ENCODE assay signal across 8 cellular contexts in genomic region chr7:135672560-135673359, GRCh38. TPM values are rescaled to one million over a fixed set of nuclear protein-coding genes. Genes with fewer than 3 reads are reported as not detected.
DNase-seq lines count a peak whose midpoint lies in the region; ATAC-seq and TF ChIP-seq lines count a peak whose summit lies in the region.

No MANE protein-coding gene starts in this region.

- intact Hi-C loops in esophagus muscularis mucosa (cut with DNase I) = loop anchor here (5.0 kb wide), 1 partner anchor 125 kb away; no protein-coding TSS in a partner anchor
- intact Hi-C loops in activated T-helper 2 cell treated with anti-CD3 and anti-CD28 coated beads, Interferon-gamma antibody, Interleukin-2, Interleukin-4, amounts not matched to agents 10 μg/mL and 5 μg/mL and 100 μg/mL, durations not matched to agents 14 hours and 24 hours and 36 hours (cut with micrococcal nuclease) = loop anchor here (10.0 kb wide), 1 partner anchor 332 kb away; no protein-coding TSS in a partner anchor

- in situ Hi-C loops in SK-MEL-5 (cut with HindIII; ENCODE audit: low pct_unique_long_range_greater_than_20kb, low sequenced_read_pairs) = no loop called here

- no peaks in the 10 kb centered on the region for H3K27me3 Mint-ChIP-seq in activated T-helper 2 cell treated with anti-CD3 and anti-CD28 coated beads, Interferon-gamma antibody, Interleukin-2, Interleukin-4, amounts not matched to agents 10 μg/mL and 5 μg/mL and 100 μg/mL, durations not matched to agents 14 hours and 24 hours and 36 hours (ENCODE audit: low read depth)

- H3K4me2 ChIP-seq in neural cell (ENCODE audit: low read length) = no peak overlapping the region

- TF ChIP-seq EP300 in esophagus muscularis mucosa (IDR thresholded peaks at IDR 0.05) (no peak), neural cell (conservative IDR thresholded peaks at IDR 0.05; ENCODE audit: poor library complexity, severe bottlenecking) (no peak)

- no peak overlapping the region for H3K4me3 ChIP-seq in esophagus muscularis mucosa
- H3K4me3 ChIP-seq in neural cell (ENCODE audit: low read length) = no peak overlapping the region

- H3K9me3 ChIP-seq in esophagus muscularis mucosa (no peaks in the 10 kb centered on the region), neural cell (ENCODE audit: low read length) (no peaks in the 10 kb centered on the region)

- peaks cover 44% of the 10 kb centered on the region for H3K36me3 Mint-ChIP-seq in activated T-helper 2 cell treated with anti-CD3 and anti-CD28 coated beads, Interferon-gamma antibody, Interleukin-2, Interleukin-4, amounts not matched to agents 10 μg/mL and 5 μg/mL and 100 μg/mL, durations not matched to agents 14 hours and 24 hours and 36 hours (ENCODE audit: low read depth)

- peak; percentile 23 for DNase-seq in ELF-1 (ENCODE audit: low read depth, low spot score)
- DNase-seq in LoVo (ENCODE audit: low spot score) = peak; percentile 36
- peak; percentile 87 for DNase-seq in SK-MEL-5 (ENCODE audit: low read depth, low spot score)
- DNase-seq in esophagus muscularis mucosa (ENCODE audit: extremely low spot score) = peak; percentile 47
- no peak for DNase-seq in T1000 (lab: John Stamatoyannopoulos, UW)
- DNase-seq in activated T-helper 2 cell treated with anti-CD3 and anti-CD28 coated beads, Interferon-gamma antibody, Interleukin-2, Interleukin-4, amounts not matched to agents 10 μg/mL and 5 μg/mL and 100 μg/mL, durations not matched to agents 14 hours and 24 hours and 36 hours (ENCODE audit: low spot score) = no peak

- peak; percentile 68 to 79 (median 72) for TF ChIP-seq CTCF in esophagus muscularis mucosa (IDR thresholded peaks at IDR 0.05)
- TF ChIP-seq CTCF in neural cell (IDR thresholded peaks at IDR 0.05; ENCODE audit: poor library complexity, severe bottlenecking) = peak; percentile 80

- TF ChIP-seq POLR2A in esophagus muscularis mucosa (IDR thresholded peaks at IDR 0.05; ENCODE audit: low read depth) = no peak

- no peaks in the 10 kb centered on the region for H4K20me1 ChIP-seq in neural cell (ENCODE audit: insufficient read depth)

- H3K36me3 ChIP-seq in esophagus muscularis mucosa = peaks cover 0 to 16% (median 7%) of the 10 kb centered on the region in 4 donors
- H3K36me3 ChIP-seq in neural cell (ENCODE audit: insufficient read depth, low read length) = peaks cover 8% of the 10 kb centered on the region

- no peaks in the 10 kb centered on the region for H3F3A ChIP-seq in neural cell (ENCODE audit: insufficient read depth, low read length, poor library complexity, severe bottlenecking)

- peak; percentile 82 for ATAC-seq in GM21717 (IDR thresholded peaks at IDR 0.05; ENCODE audit: unreplicated experiment)

- H3K4me1 Mint-ChIP-seq in activated T-helper 2 cell treated with anti-CD3 and anti-CD28 coated beads, Interferon-gamma antibody, Interleukin-2, Interleukin-4, amounts not matched to agents 10 μg/mL and 5 μg/mL and 100 μg/mL, durations not matched to agents 14 hours and 24 hours and 36 hours (ENCODE audit: low read depth) = peaks cover 7% of the 10 kb centered on the region

- no peak overlapping the region for H3K9ac ChIP-seq in neural cell (ENCODE audit: low read length)

- WGBS in esophagus muscularis mucosa = 41% methylated on average over 3 of the region's 3 CpGs

- H3K4me1 ChIP-seq in esophagus muscularis mucosa = peaks cover 40 to 54% (median 42%) of the 10 kb centered on the region in 4 donors

- no peaks in the 10 kb centered on the region for H3K9me3 Mint-ChIP-seq in activated T-helper 2 cell treated with anti-CD3 and anti-CD28 coated beads, Interferon-gamma antibody, Interleukin-2, Interleukin-4, amounts not matched to agents 10 μg/mL and 5 μg/mL and 100 μg/mL, durations not matched to agents 14 hours and 24 hours and 36 hours

- no peak overlapping the region for H2AFZ ChIP-seq in neural cell (ENCODE audit: low read depth, low read length)

- peak; percentile 78 for TF ChIP-seq RAD21 in neural cell (conservative IDR thresholded peaks at IDR 0.05)

- H3K27me3 ChIP-seq in esophagus muscularis mucosa = no peaks in the 10 kb centered on the region
- no peaks in the 10 kb centered on the region for H3K27me3 ChIP-seq in neural cell (ENCODE audit: insufficient read depth, low read depth, low read length)

- no peak overlapping the region for H3K4me3 Mint-ChIP-seq in activated T-helper 2 cell treated with anti-CD3 and anti-CD28 coated beads, Interferon-gamma antibody, Interleukin-2, Interleukin-4, amounts not matched to agents 10 μg/mL and 5 μg/mL and 100 μg/mL, durations not matched to agents 14 hours and 24 hours and 36 hours (ENCODE audit: low read depth)

- no peaks in the 10 kb centered on the region for H3K9me2 ChIP-seq in neural cell (ENCODE audit: insufficient read depth, low read length)

- no peak overlapping the region for H3K27ac Mint-ChIP-seq in activated T-helper 2 cell treated with anti-CD3 and anti-CD28 coated beads, Interferon-gamma antibody, Interleukin-2, Interleukin-4, amounts not matched to agents 10 μg/mL and 5 μg/mL and 100 μg/mL, durations not matched to agents 14 hours and 24 hours and 36 hours

- H3K27ac ChIP-seq in esophagus muscularis mucosa (replicated peaks in 1 of 4) (no peak overlapping the region), neural cell (ENCODE audit: low read length) (no peak overlapping the region)

- H3K79me2 ChIP-seq in neural cell (replicated peaks; ENCODE audit: insufficient read depth, low read length) = peaks cover 44% of the 10 kb centered on the region

TF ChIP-seq in neural cell, 6 proteins besides CTCF, POLR2A, EP300 and RAD21:
- TF ChIP-seq SMC3 (conservative IDR thresholded peaks at IDR 0.05; ENCODE audit: poor library complexity) (peak; percentile 85), EZH2 (IDR thresholded peaks at IDR 0.05; ENCODE audit: borderline replicate concordance, insufficient read depth, low read length, poor library complexity, severe bottlenecking) (no peak), REST (IDR thresholded peaks at IDR 0.05; ENCODE audit: borderline replicate concordance) (no peak)

RNA-seq across cellular contexts. Expression of gene STMP1, which starts 10.4 kb away (rescaled TPM):
- total RNA-seq in SK-MEL-5 (2014; rRNA removed; shearing (Covaris generic)) = 15.8 and 18.7 TPM in 2 replicates
- 41.3 and 42.9 TPM in 2 replicates for polyA plus RNA-seq in SK-MEL-5 (2015; cell fraction: cytosol; rRNA removed)
- 10.8 and 16.4 TPM in 2 replicates for polyA plus RNA-seq in SK-MEL-5 (2015; cell fraction: nucleus; rRNA removed)
- total RNA-seq in esophagus muscularis mucosa = 10 to 100 TPM in 2 of 4 donors, 1 to 10 TPM in 2; 8.6 to 18.7 (median 9.7) TPM
- 65.5 and 81.6 TPM in 2 replicates for polyA plus RNA-seq in neural cell
- 38.5 and 54.1 TPM in 2 replicates for polyA minus RNA-seq in neural cell
- total RNA-seq in activated T-helper 2 cell treated with anti-CD3 and anti-CD28 coated beads, Interferon-gamma antibody, Interleukin-2, Interleukin-4, amounts not matched to agents 10 μg/mL and 5 μg/mL and 100 μg/mL, durations not matched to agents 14 hours and 24 hours and 36 hours = 24.3 and 25.1 TPM in 2 replicates

RNA-seq across cellular contexts. Expression of gene SLC13A4, which starts 55.2 kb away (rescaled TPM):
- 0.21 TPM in 1 of 2 replicates, not detected in the other for total RNA-seq in SK-MEL-5 (2014; rRNA removed; shearing (Covaris generic))
- polyA plus RNA-seq in SK-MEL-5 (2015; cell fraction: cytosol; rRNA removed) = not detected in 2 replicates
- polyA plus RNA-seq in SK-MEL-5 (2015; cell fraction: nucleus; rRNA removed) = not detected in 2 replicates
- not detected for total RNA-seq in esophagus muscularis mucosa
- 1.4 TPM in 1 of 2 replicates, not detected in the other for polyA plus RNA-seq in neural cell
- polyA minus RNA-seq in neural cell = not detected in 2 replicates
- not detected in 2 replicates for total RNA-seq in activated T-helper 2 cell treated with anti-CD3 and anti-CD28 coated beads, Interferon-gamma antibody, Interleukin-2, Interleukin-4, amounts not matched to agents 10 μg/mL and 5 μg/mL and 100 μg/mL, durations not matched to agents 14 hours and 24 hours and 36 hours

Comparison
In these comparisons a context has a peak if more than half of its experiments do, and no peak if none do; other contexts are left out.
1. DNase-seq: peak in ELF-1 (single experiment), LoVo (single experiment), SK-MEL-5 (single experiment) and esophagus muscularis mucosa (single experiment); none in T1000 (single experiment) and activated T-helper 2 cell treated with anti-CD3 and anti-CD28 coated beads, Interferon-gamma antibody, Interleukin-2, Interleukin-4, amounts not matched to agents 10 μg/mL and 5 μg/mL and 100 μg/mL, durations not matched to agents 14 hours and 24 hours and 36 hours (single experiment).